ENCODE assay signal across 12 cellular contexts in genomic region chr2:38128653-38129052, GRCh38. TPM values are rescaled to one million over a fixed set of nuclear protein-coding genes. Genes with fewer than 3 reads are reported as not detected.
DNase-seq lines count a peak whose midpoint lies in the region; ATAC-seq, FAIRE-seq and TF ChIP-seq lines count a peak whose summit lies in the region.
"Had no signal": no experiment of that assay in that cellular context is flagged by ENCODE, and none has a peak within 500 bp of the region (broad histone marks: within the 10 kb centered on the region; RNA-seq: fewer than 3 reads in every experiment).

No MANE protein-coding gene starts in this region.

- no TSS peak for BruUV-seq in GM12878 (replicated peaks; lab: Mats Ljungman, UMichigan)

- peaks cover 17% of the 10 kb centered on the region; the same call in 2 of the 3 replicates for H3K9me3 ChIP-seq in GM12878 (replicated peaks; ENCODE audit: control insufficient read depth, insufficient read depth, low read length)
- H3K9me3 ChIP-seq in osteoblast (ENCODE audit: low read depth, low read length), result no peaks in the 10 kb centered on the region

- CTCF ChIA-PET in GM12878 (lab: Yijun Ruan, JAX), result interaction anchor here (0.8 kb wide), 1 partner anchor 13 kb away, joined by 5 read pairs; no protein-coding TSS in a partner anchor

- H3K79me2 ChIP-seq in GM12878 (ENCODE audit: control insufficient read depth, insufficient read depth, low read length), result no peaks in the 10 kb centered on the region
- H3K79me2 ChIP-seq in osteoblast (ENCODE audit: insufficient read depth, low read length), result no peaks in the 10 kb centered on the region

- TF ChIP-seq EP300 in GM12878 (IDR thresholded peaks at IDR 0.05; ENCODE audit: borderline replicate concordance in 1 of 2, control insufficient read depth in 1 of 2, low read depth in 2 of 2, low read length in 2 of 2), result peak; percentile 45 to 63; a peak in 3 of 4 replicates

- ATAC-seq in HG03135 (IDR thresholded peaks at IDR 0.05; ENCODE audit: unreplicated experiment) (peak; percentile 59), GM12878 (peak; percentile 82)
- ATAC-seq: HCT116 had no signal

- H3K4me3 ChIP-seq in GM06990 (replicated peaks; ENCODE audit: low read depth, low read length) (no peak overlapping the region), GM12878 (no peak overlapping the region), dorsolateral prefrontal cortex (no peak overlapping the region), osteoblast (ENCODE audit: insufficient read depth, low read length) (no peak overlapping the region)

- H3K4me2 ChIP-seq in GM12878 (ENCODE audit: control insufficient read depth, insufficient read depth) (no peak overlapping the region), osteoblast (ENCODE audit: insufficient read depth, low read length) (no peak overlapping the region)

- FAIRE-seq in GM12878 (lab: Jason Lieb, UNC), result peak; percentile 75

- no peak for TF ChIP-seq CTCF in GM06990 (IDR thresholded peaks at IDR 0.05; ENCODE audit: insufficient read depth, low read length, poor library complexity, severe bottlenecking)
- no peak for TF ChIP-seq CTCF in GM12878 (IDR thresholded peaks at IDR 0.05 in 2 of 3, conservative IDR thresholded peaks at IDR 0.05 in 1 of 3; ENCODE audit: control insufficient read depth in 2 of 3, extremely low read depth in 1 of 3, insufficient read depth in 1 of 3, low read depth in 3 of 3, low read length in 3 of 3)
- no peak for TF ChIP-seq CTCF in dorsolateral prefrontal cortex (IDR thresholded peaks at IDR 0.05 in 54 of 56, conservative IDR thresholded peaks at IDR 0.05 in 2 of 56; ENCODE audit: low read depth in 1 of 56, partially characterized antibody in 56 of 56)
- TF ChIP-seq CTCF in osteoblast (IDR thresholded peaks at IDR 0.05; ENCODE audit: extremely low read depth, low read depth, low read length), result no peak

- SMC1A ChIA-PET in GM12878 (lab: Charles Lee; ENCODE audit: uncharacterized antibody, unreplicated experiment), result interaction anchor here (1.1 kb wide), 1 partner anchor 13 kb away, joined by 3 read pairs; no protein-coding TSS in a partner anchor

- no peak for TF ChIP-seq RAD21 in GM12878 (IDR thresholded peaks at IDR 0.05; ENCODE audit: insufficient read depth, low read depth, low read length)

- H3K4me1 ChIP-seq in GM12878 (ENCODE audit: control insufficient read depth, insufficient read depth, low read length) (peaks cover 15% of the 10 kb centered on the region), osteoblast (ENCODE audit: insufficient read depth, low read length) (peaks cover 6% of the 10 kb centered on the region)

- no peak overlapping the region for H2AFZ ChIP-seq in GM12878 (ENCODE audit: control insufficient read depth, low read depth, low read length)
- no peak overlapping the region for H2AFZ ChIP-seq in osteoblast (ENCODE audit: low read length)

- no peak overlapping the region for H3K27ac ChIP-seq in GM12878 (ENCODE audit: control insufficient read depth, insufficient read depth)
- peak overlapping the region in 24 of 59 donors; percentile 0 to 75 (median 32) for H3K27ac ChIP-seq in dorsolateral prefrontal cortex
- H3K27ac ChIP-seq in osteoblast (ENCODE audit: low read depth, low read length), result no peak overlapping the region

- DNase-seq in GM06990 (ENCODE audit: extremely low read depth, insufficient read length) (peak; percentile 56), GM12878 (ENCODE audit: low read depth, low spot score) (peak; percentile 48), midbrain (lab: John Stamatoyannopoulos, UW) (peak; percentile 27), dorsolateral prefrontal cortex (no peak), erythroblast (lab: John Stamatoyannopoulos, UW) (no peak), osteoblast (ENCODE audit: insufficient read length, low spot score, missing footprints) (no peak), UCSD-AML1 (lab: John Stamatoyannopoulos, UW; ENCODE audit: unreplicated experiment) (no peak)
- DNase-seq: endodermal cell, kidney glomerular epithelial cell, NCI-H774 had no signal

- no peak overlapping the region for H3K9ac ChIP-seq in GM12878 (ENCODE audit: control insufficient read depth, insufficient read depth, low read length)

- H3K36me3 ChIP-seq in GM06990 (ENCODE audit: control insufficient read depth, insufficient read depth, low read length), result no peaks in the 10 kb centered on the region
- no peaks in the 10 kb centered on the region for H3K36me3 ChIP-seq in GM12878 (ENCODE audit: control insufficient read depth in 2 of 2, insufficient read depth in 2 of 2, low read length in 1 of 2)
- no peaks in the 10 kb centered on the region for H3K36me3 ChIP-seq in osteoblast (ENCODE audit: insufficient read depth, low read length)

- intact Hi-C loops in GM12878 (cut with micrococcal nuclease; ENCODE audit: unreplicated experiment) (no loop called here), dorsolateral prefrontal cortex (cut with DNase I) (no loop called here)

- RAD21 ChIA-PET in GM12878 (lab: Charles Lee; ENCODE audit: unreplicated experiment), result interaction anchor here (1.4 kb wide), 1 partner anchor 13 kb away, joined by 3 read pairs; no protein-coding TSS in a partner anchor

- H4K20me1 ChIP-seq in GM12878 (ENCODE audit: control insufficient read depth, insufficient read depth) (no peaks in the 10 kb centered on the region), osteoblast (ENCODE audit: insufficient read depth, low read length) (no peaks in the 10 kb centered on the region)

- H3K27me3 ChIP-seq in GM06990 (replicated peaks; ENCODE audit: control insufficient read depth, insufficient read depth, low read length), result no peaks in the 10 kb centered on the region
- H3K27me3 ChIP-seq in GM12878 (replicated peaks in 1 of 2; ENCODE audit: control insufficient read depth in 2 of 2, insufficient read depth in 2 of 2, low read length in 1 of 2), result no peaks in the 10 kb centered on the region
- H3K27me3 ChIP-seq in dorsolateral prefrontal cortex, result no peaks in the 10 kb centered on the region
- H3K27me3 ChIP-seq in osteoblast (ENCODE audit: insufficient read depth, low read length), result no peaks in the 10 kb centered on the region

- in situ Hi-C loops in GM12878 (cut with MboI), result no loop called here

- TF ChIP-seq POLR2A in GM12878 (IDR thresholded peaks at IDR 0.05; ENCODE audit: low read depth, low read length) (no peak), erythroblast (IDR thresholded peaks at IDR 0.05; ENCODE audit: low read length) (no peak)

- 15% methylated on average over 2 of the region's 2 CpGs for WGBS in GM12878 (ENCODE audit: insufficient coverage, insufficient replicate concordance, low lambda C conversion rate, missing lambda C conversion rate)

- POLR2A ChIA-PET in GM12878 (lab: Charles Lee), result interaction anchor here (0.5 kb wide), 1 partner anchor 979 kb away, joined by 3 read pairs; no protein-coding TSS in a partner anchor

TF ChIP-seq in GM12878, 131 proteins besides CTCF, POLR2A, EP300 and RAD21 (continues in another document):
- peak; percentile 78 for TF ChIP-seq DPF2 (IDR thresholded peaks at IDR 0.05)
- no peak for TF ChIP-seq CEBPB (IDR thresholded peaks at IDR 0.05; ENCODE audit: borderline replicate concordance in 1 of 2, low read depth in 2 of 2, low read length in 2 of 2)
- TF ChIP-seq TCF3 (IDR thresholded peaks at IDR 0.05; ENCODE audit: borderline replicate concordance, insufficient read depth, low read depth, low read length), result no peak
- no peak for TF ChIP-seq BCL3 (IDR thresholded peaks at IDR 0.05; ENCODE audit: borderline replicate concordance, insufficient read depth, low read depth, low read length, poor library complexity, severe bottlenecking)
- TF ChIP-seq RUNX3 (IDR thresholded peaks at IDR 0.05; ENCODE audit: low read length), result peak; percentile 58
- no peak for TF ChIP-seq WRNIP1 (IDR thresholded peaks at IDR 0.05; ENCODE audit: borderline replicate concordance, low read depth, low read length)
- TF ChIP-seq PAX5 (IDR thresholded peaks at IDR 0.05; ENCODE audit: borderline replicate concordance, low read depth, low read length), result peak; percentile 36; the same call in 1 of the 2 replicates
- 0 out of 2 replicates have a peak, but pooled peaks have one; percentile 19 for TF ChIP-seq ZNF384 (IDR thresholded peaks at IDR 0.05; ENCODE audit: borderline replicate concordance, low read depth, low read length)
- peak; percentile 73; the same call in 1 of the 2 replicates for TF ChIP-seq EED (IDR thresholded peaks at IDR 0.05; ENCODE audit: low read depth)
- no peak for TF ChIP-seq EZH2 (IDR thresholded peaks at IDR 0.05; ENCODE audit: borderline replicate concordance, control insufficient read depth, low read depth, low read length)
- 0 out of 2 replicates have a peak, but pooled peaks have one; percentile 45 for TF ChIP-seq MEF2A (IDR thresholded peaks at IDR 0.05; ENCODE audit: insufficient read depth, low read depth, low read length)
- peak; percentile 48; the same call in 1 of the 2 replicates for TF ChIP-seq NR2F1 (conservative IDR thresholded peaks at IDR 0.05)

RNA-seq across cellular contexts. Expression of gene CYP1B1, which starts 52.7 kb away (rescaled TPM):
- total RNA-seq in GM12878 (2013; cell fraction: nucleolus; rRNA removed), result 6.3 and 7.3 TPM in 2 replicates
- total RNA-seq in GM12878 (2014; rRNA removed) (2.4 and 3.0 TPM in 2 replicates), GM12878 (2014; rRNA removed; fragmentation: Illumina TruSeq; extraction: Trizol) (3.4 TPM in 2 replicates), GM12878 (2021) (9.0 and 10.1 TPM in 2 replicates), dorsolateral prefrontal cortex (10 to 100 TPM in 71 of 120 experiments, 1 to 10 TPM in 49; 3.5 to 70.6 (median 10.8) TPM), osteoblast (827 and 849 TPM in 2 replicates)
- polyA plus RNA-seq in GM12878 (2011; ENCODE audit: low read depth), result 10.2 TPM
- polyA plus RNA-seq in GM12878 (2011; rRNA removed) (0.35 and 0.65 TPM in 2 replicates), GM12878 (2014; fragmentation: Illumina TruSeq; extraction: Trizol) (4.6 and 5.2 TPM in 2 replicates), GM12878 (2014; fragmentation: Nextera tagmentation; extraction: Ambion mirVana) (1 to 10 TPM; 2.2 to 3.0 TPM), GM12878 (2014; rRNA removed) (2.7 and 3.4 TPM in 2 replicates), GM12878 (2016; fragmentation: Nextera tagmentation; extraction: Ambion mirVana) (10 to 100 TPM; 22.0 to 29.7 TPM)
- 0.66 and 0.67 TPM in 2 replicates for polyA plus RNA-seq in GM12878 (2011; cell fraction: cytosol; rRNA removed)
- polyA plus RNA-seq in GM12878 (2011; cell fraction: nucleus; rRNA removed), result 0.49 and 0.56 TPM in 2 replicates
- polyA plus RNA-seq in GM12878 (2012), result 16.1 and 16.6 TPM in 2 replicates
- 1.7 and 2.5 TPM in 2 replicates for polyA minus RNA-seq in GM12878 (2011; rRNA and poly(A)+ RNA removed)
- 0.52 and 0.67 TPM in 2 replicates for polyA minus RNA-seq in GM12878 (2011; cell fraction: cytosol; rRNA and poly(A)+ RNA removed)
- polyA minus RNA-seq in GM12878 (2011; cell fraction: nucleus; rRNA and poly(A)+ RNA removed), result 0.85 and 1.1 TPM in 2 replicates

Comparison
In these comparisons a context has a peak if more than half of its experiments do, and no peak if none do; other contexts are left out.
1. DNase-seq: peak in GM06990 (single experiment), GM12878 (single experiment) and midbrain (single experiment); none in dorsolateral prefrontal cortex (0 of 10), erythroblast (0 of 2), osteoblast (single experiment) and UCSD-AML1 (single experiment).
2. RNA of gene CYP1B1, which starts 52.7 kb away (total RNA-seq): 827 to 849 TPM in osteoblast; 3.5 to 70.6 TPM in dorsolateral prefrontal cortex and 2.4 to 10.1 TPM in GM12878; every median in the first group is over 10 times any median in the second.